1 cellular context compared by ENCODE assay signal in the genomic region with DNA sequence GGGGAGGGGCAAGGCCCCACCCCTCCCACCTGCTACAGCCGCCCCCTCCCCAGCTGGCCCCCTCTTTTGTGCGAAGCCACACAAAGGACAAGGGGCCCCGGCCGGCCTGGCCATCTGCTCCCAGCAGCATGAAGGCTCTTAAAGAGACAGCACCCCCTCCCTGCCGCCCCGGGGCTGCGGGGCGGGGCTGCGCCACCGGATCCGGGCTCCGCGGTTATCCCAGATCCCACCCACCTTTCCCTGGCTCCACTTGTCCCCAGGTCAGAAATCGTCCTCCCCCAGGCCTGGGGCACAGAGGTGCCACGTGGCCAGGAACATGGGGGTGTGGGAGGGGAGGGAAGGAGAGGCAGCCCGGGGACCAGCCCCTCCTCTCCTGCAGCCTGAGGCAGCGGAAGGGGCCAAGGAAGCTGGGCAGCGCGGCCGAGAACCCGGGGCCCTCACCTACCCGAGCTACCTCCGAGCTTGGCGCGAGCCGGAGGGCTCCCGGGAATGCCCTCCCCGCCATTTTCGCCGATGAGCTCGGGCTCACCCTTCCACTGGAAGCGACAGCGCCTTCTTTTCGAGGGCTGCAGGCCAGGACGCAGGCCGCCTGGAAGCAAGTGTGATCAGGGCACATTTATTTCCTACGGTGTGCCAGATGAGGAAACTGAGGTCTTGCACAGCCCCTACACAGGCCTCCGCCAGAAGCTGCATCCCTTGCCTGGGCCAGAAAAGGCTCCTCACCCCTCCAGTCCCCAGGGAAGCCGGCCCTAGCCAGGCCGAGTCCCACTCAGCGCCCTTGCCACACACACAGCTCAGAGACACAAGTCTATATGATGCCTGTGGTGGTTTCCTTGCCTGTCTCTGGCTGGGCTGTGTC.
TF ChIP-seq lines count a peak whose summit lies in the region.

No MANE protein-coding gene starts in this region.

TF ChIP-seq in GM23338, 12 proteins besides CTCF, POLR2A, EP300 and RAD21 (continued from another document):
- TF ChIP-seq, protein P1, sequence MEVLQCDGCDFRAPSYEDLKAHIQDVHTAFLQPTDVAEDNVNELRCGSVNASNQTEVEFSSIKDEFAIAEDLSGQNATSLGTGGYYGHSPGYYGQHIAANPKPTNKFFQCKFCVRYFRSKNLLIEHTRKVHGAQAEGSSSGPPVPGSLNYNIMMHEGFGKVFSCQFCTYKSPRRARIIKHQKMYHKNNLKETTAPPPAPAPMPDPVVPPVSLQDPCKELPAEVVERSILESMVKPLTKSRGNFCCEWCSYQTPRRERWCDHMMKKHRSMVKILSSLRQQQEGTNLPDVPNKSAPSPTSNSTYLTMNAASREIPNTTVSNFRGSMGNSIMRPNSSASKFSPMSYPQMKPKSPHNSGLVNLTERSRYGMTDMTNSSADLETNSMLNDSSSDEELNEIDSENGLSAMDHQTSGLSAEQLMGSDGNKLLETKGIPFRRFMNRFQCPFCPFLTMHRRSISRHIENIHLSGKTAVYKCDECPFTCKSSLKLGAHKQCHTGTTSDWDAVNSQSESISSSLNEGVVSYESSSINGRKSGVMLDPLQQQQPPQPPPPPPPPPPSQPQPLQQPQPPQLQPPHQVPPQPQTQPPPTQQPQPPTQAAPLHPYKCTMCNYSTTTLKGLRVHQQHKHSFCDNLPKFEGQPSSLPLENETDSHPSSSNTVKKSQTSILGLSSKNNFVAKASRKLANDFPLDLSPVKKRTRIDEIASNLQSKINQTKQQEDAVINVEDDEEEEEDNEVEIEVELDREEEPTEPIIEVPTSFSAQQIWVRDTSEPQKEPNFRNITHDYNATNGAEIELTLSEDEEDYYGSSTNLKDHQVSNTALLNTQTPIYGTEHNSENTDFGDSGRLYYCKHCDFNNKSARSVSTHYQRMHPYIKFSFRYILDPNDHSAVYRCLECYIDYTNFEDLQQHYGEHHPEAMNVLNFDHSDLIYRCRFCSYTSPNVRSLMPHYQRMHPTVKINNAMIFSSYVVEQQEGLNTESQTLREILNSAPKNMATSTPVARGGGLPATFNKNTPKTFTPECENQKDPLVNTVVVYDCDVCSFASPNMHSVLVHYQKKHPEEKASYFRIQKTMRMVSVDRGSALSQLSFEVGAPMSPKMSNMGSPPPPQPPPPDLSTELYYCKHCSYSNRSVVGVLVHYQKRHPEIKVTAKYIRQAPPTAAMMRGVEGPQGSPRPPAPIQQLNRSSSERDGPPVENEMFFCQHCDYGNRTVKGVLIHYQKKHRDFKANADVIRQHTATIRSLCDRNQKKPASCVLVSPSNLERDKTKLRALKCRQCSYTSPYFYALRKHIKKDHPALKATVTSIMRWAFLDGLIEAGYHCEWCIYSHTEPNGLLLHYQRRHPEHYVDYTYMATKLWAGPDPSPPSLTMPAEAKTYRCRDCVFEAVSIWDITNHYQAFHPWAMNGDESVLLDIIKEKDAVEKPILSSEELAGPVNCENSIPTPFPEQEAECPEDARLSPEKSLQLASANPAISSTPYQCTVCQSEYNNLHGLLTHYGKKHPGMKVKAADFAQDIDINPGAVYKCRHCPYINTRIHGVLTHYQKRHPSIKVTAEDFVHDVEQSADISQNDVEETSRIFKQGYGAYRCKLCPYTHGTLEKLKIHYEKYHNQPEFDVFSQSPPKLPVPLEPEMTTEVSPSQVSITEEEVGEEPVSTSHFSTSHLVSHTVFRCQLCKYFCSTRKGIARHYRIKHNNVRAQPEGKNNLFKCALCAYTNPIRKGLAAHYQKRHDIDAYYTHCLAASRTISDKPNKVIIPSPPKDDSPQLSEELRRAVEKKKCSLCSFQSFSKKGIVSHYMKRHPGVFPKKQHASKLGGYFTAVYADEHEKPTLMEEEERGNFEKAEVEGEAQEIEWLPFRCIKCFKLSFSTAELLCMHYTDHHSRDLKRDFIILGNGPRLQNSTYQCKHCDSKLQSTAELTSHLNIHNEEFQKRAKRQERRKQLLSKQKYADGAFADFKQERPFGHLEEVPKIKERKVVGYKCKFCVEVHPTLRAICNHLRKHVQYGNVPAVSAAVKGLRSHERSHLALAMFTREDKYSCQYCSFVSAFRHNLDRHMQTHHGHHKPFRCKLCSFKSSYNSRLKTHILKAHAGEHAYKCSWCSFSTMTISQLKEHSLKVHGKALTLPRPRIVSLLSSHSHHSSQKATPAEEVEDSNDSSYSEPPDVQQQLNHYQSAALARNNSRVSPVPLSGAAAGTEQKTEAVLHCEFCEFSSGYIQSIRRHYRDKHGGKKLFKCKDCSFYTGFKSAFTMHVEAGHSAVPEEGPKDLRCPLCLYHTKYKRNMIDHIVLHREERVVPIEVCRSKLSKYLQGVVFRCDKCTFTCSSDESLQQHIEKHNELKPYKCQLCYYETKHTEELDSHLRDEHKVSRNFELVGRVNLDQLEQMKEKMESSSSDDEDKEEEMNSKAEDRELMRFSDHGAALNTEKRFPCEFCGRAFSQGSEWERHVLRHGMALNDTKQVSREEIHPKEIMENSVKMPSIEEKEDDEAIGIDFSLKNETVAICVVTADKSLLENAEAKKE (CRISPR knock-in tag; IDR thresholded peaks at IDR 0.05) = no peak
- TF ChIP-seq, protein P2, sequence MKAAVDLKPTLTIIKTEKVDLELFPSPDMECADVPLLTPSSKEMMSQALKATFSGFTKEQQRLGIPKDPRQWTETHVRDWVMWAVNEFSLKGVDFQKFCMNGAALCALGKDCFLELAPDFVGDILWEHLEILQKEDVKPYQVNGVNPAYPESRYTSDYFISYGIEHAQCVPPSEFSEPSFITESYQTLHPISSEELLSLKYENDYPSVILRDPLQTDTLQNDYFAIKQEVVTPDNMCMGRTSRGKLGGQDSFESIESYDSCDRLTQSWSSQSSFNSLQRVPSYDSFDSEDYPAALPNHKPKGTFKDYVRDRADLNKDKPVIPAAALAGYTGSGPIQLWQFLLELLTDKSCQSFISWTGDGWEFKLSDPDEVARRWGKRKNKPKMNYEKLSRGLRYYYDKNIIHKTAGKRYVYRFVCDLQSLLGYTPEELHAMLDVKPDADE (IDR thresholded peaks at IDR 0.05) = 0 out of 2 replicates have a peak, but pooled peaks have one; percentile 13
- TF ChIP-seq EZH2 (IDR thresholded peaks at IDR 0.05; ENCODE audit: low read depth, unreplicated experiment) (no peak), ZNF114 (CRISPR knock-in tag; IDR thresholded peaks at IDR 0.05) (no peak)
